ENCODE assay signal across 12 cellular contexts in genomic region chr4:84496356-84497219, GRCh38. TPM values are rescaled to one million over a fixed set of nuclear protein-coding genes. Genes with fewer than 3 reads are reported as not detected.
DNase-seq lines count a peak whose midpoint lies in the region; ATAC-seq and TF ChIP-seq lines count a peak whose summit lies in the region.
"Had no signal": no experiment of that assay in that cellular context is flagged by ENCODE, and none has a peak within 500 bp of the region (broad histone marks: within the 10 kb centered on the region; RNA-seq: fewer than 3 reads in every experiment).

No MANE protein-coding gene starts in this region.

- H3K36me3 ChIP-seq in thoracic aorta = no peaks in the 10 kb centered on the region
- H3K36me3 ChIP-seq: transverse colon had no signal

- peak overlapping the region; percentile 69 for H3K27ac Mint-ChIP-seq in activated naive CD8-positive, alpha-beta T cell treated with anti-CD3 and anti-CD28 coated beads for 36 hours

- intact Hi-C loops in right cardiac atrium (cut with DNase I) (no loop called here), cardiac septum (cut with DNase I) (no loop called here)

- H3K4me3 Mint-ChIP-seq in activated naive CD8-positive, alpha-beta T cell treated with anti-CD3 and anti-CD28 coated beads for 36 hours = no peak overlapping the region

- peaks cover 17% of the 10 kb centered on the region for H3K9me3 Mint-ChIP-seq in activated naive CD8-positive, alpha-beta T cell treated with anti-CD3 and anti-CD28 coated beads for 36 hours

- H3K4me1 ChIP-seq in right cardiac atrium (ENCODE audit: control insufficient read depth, insufficient read depth, low read length) = peaks cover 10% of the 10 kb centered on the region
- peaks cover 0 to 45% of the 10 kb centered on the region in 2 donors for H3K4me1 ChIP-seq in thoracic aorta (ENCODE audit: control insufficient read depth in 1 of 2, low read depth in 2 of 2)

- H3K27ac ChIP-seq in right cardiac atrium (ENCODE audit: low read length) (no peak overlapping the region), thoracic aorta (no peak overlapping the region)
- H3K27ac ChIP-seq: transverse colon had no signal

- WGBS in right cardiac atrium = 14% methylated on average over 54 of the region's 54 CpGs

- peaks cover 4% of the 10 kb centered on the region for H3K36me3 Mint-ChIP-seq in activated naive CD8-positive, alpha-beta T cell treated with anti-CD3 and anti-CD28 coated beads for 36 hours

- ATAC-seq in right cardiac atrium = no peak
- no peak for ATAC-seq in thoracic aorta (ENCODE audit: insufficient number of reproducible peaks, low FRiP score, low read depth)
- ATAC-seq in GM21423 (IDR thresholded peaks at IDR 0.05; ENCODE audit: unreplicated experiment) = no peak

- H3K27me3 ChIP-seq in right cardiac atrium (ENCODE audit: control insufficient read depth, insufficient read depth) (no peaks in the 10 kb centered on the region), thoracic aorta (replicated peaks; ENCODE audit: insufficient read depth) (peaks cover 34% of the 10 kb centered on the region)

- H3K27me3 Mint-ChIP-seq in activated naive CD8-positive, alpha-beta T cell treated with anti-CD3 and anti-CD28 coated beads for 36 hours = peaks cover 97% of the 10 kb centered on the region

- no peaks in the 10 kb centered on the region for H3K9me3 ChIP-seq in right cardiac atrium (ENCODE audit: control insufficient read depth, low read length)
- peaks cover 3% of the 10 kb centered on the region for H3K9me3 ChIP-seq in iPS-18c (ENCODE audit: control insufficient read depth, insufficient read depth, low read length)
- no peaks in the 10 kb centered on the region for H3K9me3 ChIP-seq in thoracic aorta
- H3K9me3 ChIP-seq: transverse colon had no signal

- H3K4me3 ChIP-seq in right cardiac atrium (ENCODE audit: low read length) (no peak overlapping the region), iPS-18c (ENCODE audit: insufficient read depth, low read depth, low read length) (peak overlapping the region; percentile 38), thoracic aorta (peak overlapping the region; percentile 67)

- TF ChIP-seq CTCF in thoracic aorta (IDR thresholded peaks at IDR 0.05) = no peak

- H3K4me1 Mint-ChIP-seq in activated naive CD8-positive, alpha-beta T cell treated with anti-CD3 and anti-CD28 coated beads for 36 hours = peaks cover 13% of the 10 kb centered on the region

- DNase-seq in right cardiac atrium (peak in 2 of 3 donors; percentile 22 to 50), cardiac septum (ENCODE audit: low spot score) (no peak), thoracic aorta (ENCODE audit: low spot score) (no peak), NCI-H345 treated with DMSO at 0.1 percent for 48 hours (lab: John Stamatoyannopoulos, UW; ENCODE audit: unreplicated experiment) (no peak), globus pallidus (ENCODE audit: low spot score) (no peak)
- DNase-seq in activated naive CD8-positive, alpha-beta T cell treated with anti-CD3 and anti-CD28 coated beads for 36 hours = no peak
- DNase-seq: COR-L47, NCI-H1694 treated with DMSO at 0.1 percent for 48 hours, transverse colon had no signal

RNA-seq across cellular contexts. Expression of gene NKX6-1, which starts 2.5 kb away (rescaled TPM):
- total RNA-seq in right cardiac atrium (not detected), cardiac septum (0.22 TPM), thoracic aorta (1 to 10 TPM in 1 of 2 donors, not detected in 1; 1.2 TPM)
- not detected for polyA plus RNA-seq in right cardiac atrium
- not detected for total RNA-seq in activated naive CD8-positive, alpha-beta T cell treated with anti-CD3 and anti-CD28 coated beads for 36 hours
- total RNA-seq: epithelial cell of proximal tubule had no signal

Comparison
In these comparisons a context has a peak if more than half of its experiments do, and no peak if none do; other contexts are left out.
1. DNase-seq: peak in right cardiac atrium (2 of 3); none in cardiac septum (single experiment), activated naive CD8-positive, alpha-beta T cell treated with anti-CD3 and anti-CD28 coated beads for 36 hours (single experiment), thoracic aorta (single experiment), NCI-H345 treated with DMSO at 0.1 percent for 48 hours (single experiment) and globus pallidus (single experiment).